18 cellular contexts compared by ENCODE assay signal in genomic region chr2:143482316-143482715, GRCh38.
A peak's percentile ranks its signal among the peaks of the same experiment; 100 is the strongest.
DNase-seq lines count a peak whose midpoint lies in the region; ATAC-seq and TF ChIP-seq lines count a peak whose summit lies in the region.
"Had no signal": no experiment of that assay in that cellular context is flagged by ENCODE, and none has a peak within 500 bp of the region (broad histone marks: within the 10 kb centered on the region; RNA-seq: fewer than 3 reads in every experiment).

No MANE protein-coding gene starts in this region.

- POLR2A ChIA-PET in PC-3 (lab: Charles Lee; ENCODE audit: unreplicated experiment), result no interaction called here

- DNase-seq in PC-3 (no peak), fibroblast of lung (ENCODE audit: low read depth in 2 of 2) (peak; percentile 54 to 66), mesothelial cell of epicardium (ENCODE audit: low spot score in 2 of 2, unreplicated experiment in 2 of 2) (no peak), suprapubic skin (ENCODE audit: low spot score in 2 of 2) (no peak), type B pancreatic cell (ENCODE audit: extremely low spot score, unreplicated experiment) (no peak), progenitor cell of endocrine pancreas (ENCODE audit: low spot score, unreplicated experiment) (no peak)
- no peak for DNase-seq in stimulated activated CD4-positive, alpha-beta T cell treated with anti-CD3 and anti-CD28 coated beads, Interleukin-15, amount 100 ng/mL, for 24 hours
- DNase-seq: activated CD4-positive, alpha-beta T cell treated with anti-CD3 and anti-CD28 coated beads for 36 hours; activated naive CD8-positive, alpha-beta T cell treated with anti-CD3 and anti-CD28 coated beads, Interleukin-2, amount 10 ng/mL, durations not matched to agents 7 days and 5 days; activated T-cell treated with anti-CD3 and anti-CD28 coated beads, Interleukin-2, amount 50 U/mL, for 1 hour; dermis blood vessel endothelial cell; DMS53; MM.1S; naive thymus-derived CD4-positive, alpha-beta T cell; substantia nigra; T-helper 9 cell had no signal

- H3F3A ChIP-seq in PC-3 (ENCODE audit: low read length, unreplicated experiment), result no peaks in the 10 kb centered on the region

- H3K79me2 ChIP-seq in PC-3 (ENCODE audit: low read length), result no peaks in the 10 kb centered on the region
- no peaks in the 10 kb centered on the region for H3K79me2 ChIP-seq in fibroblast of lung (ENCODE audit: control insufficient read depth, insufficient read depth, low read length)

- H3K9me3 ChIP-seq in PC-3 (ENCODE audit: low read length) (no peaks in the 10 kb centered on the region), fibroblast of lung (ENCODE audit: control insufficient read depth, insufficient read depth, low read depth, low read length) (no peaks in the 10 kb centered on the region), suprapubic skin (no peaks in the 10 kb centered on the region)

- WGBS in suprapubic skin, result 42% methylated on average over 3 of the region's 3 CpGs

- no TSS peak for BruUV-seq in PC-3 (replicated peaks; lab: Mats Ljungman, UMichigan)

- TF ChIP-seq CTCF in PC-3 (conservative IDR thresholded peaks at IDR 0.05; ENCODE audit: low read depth, low read length), result no peak
- no peak for TF ChIP-seq CTCF in fibroblast of lung (conservative IDR thresholded peaks at IDR 0.05 in 1 of 2, IDR thresholded peaks at IDR 0.05 in 1 of 2; ENCODE audit: low read depth in 1 of 2, low read length in 2 of 2)
- TF ChIP-seq CTCF in mesothelial cell of epicardium (IDR thresholded peaks at IDR 0.05; ENCODE audit: unreplicated experiment), result no peak
- no peak for TF ChIP-seq CTCF in suprapubic skin (IDR thresholded peaks at IDR 0.05)
- no peak for TF ChIP-seq CTCF in type B pancreatic cell (conservative IDR thresholded peaks at IDR 0.05)
- TF ChIP-seq CTCF in progenitor cell of endocrine pancreas (IDR thresholded peaks at IDR 0.05; ENCODE audit: unreplicated experiment), result no peak

- H2AFZ ChIP-seq in PC-3 (ENCODE audit: low read length), result peak overlapping the region; percentile 29; the same call in 1 of the 2 replicates
- H2AFZ ChIP-seq in fibroblast of lung (ENCODE audit: low read length), result peak overlapping the region; percentile 25

- H3K4me3 ChIP-seq in PC-3 (ENCODE audit: low read length) (no peak overlapping the region), fibroblast of lung (replicated peaks in 1 of 4; ENCODE audit: control extremely low read depth in 1 of 4, insufficient read depth in 1 of 4, low read depth in 3 of 4, low read length in 4 of 4) (no peak overlapping the region), suprapubic skin (no peak overlapping the region)
- H3K4me3 ChIP-seq: skin epidermis had no signal

- H3K36me3 Mint-ChIP-seq in mesothelial cell of epicardium (no peaks in the 10 kb centered on the region), type B pancreatic cell (no peaks in the 10 kb centered on the region), progenitor cell of endocrine pancreas (ENCODE audit: insufficient read depth) (no peaks in the 10 kb centered on the region)

- H3K27me3 Mint-ChIP-seq in mesothelial cell of epicardium (ENCODE audit: low read depth), result no peaks in the 10 kb centered on the region
- peaks cover 13% of the 10 kb centered on the region for H3K27me3 Mint-ChIP-seq in type B pancreatic cell
- H3K27me3 Mint-ChIP-seq in progenitor cell of endocrine pancreas, result peaks cover 4% of the 10 kb centered on the region
- H3K27me3 Mint-ChIP-seq: activated CD4-positive, alpha-beta T cell treated with anti-CD3 and anti-CD28 coated beads for 36 hours; activated naive CD8-positive, alpha-beta T cell treated with anti-CD3 and anti-CD28 coated beads, Interleukin-2, amount 10 ng/mL, durations not matched to agents 7 days and 5 days; naive thymus-derived CD4-positive, alpha-beta T cell had no signal

- H3K4me1 Mint-ChIP-seq in mesothelial cell of epicardium (peaks cover 32% of the 10 kb centered on the region), type B pancreatic cell (ENCODE audit: unreplicated experiment) (peaks cover 25% of the 10 kb centered on the region), progenitor cell of endocrine pancreas (ENCODE audit: low read depth) (peaks cover 9% of the 10 kb centered on the region)

- no peak overlapping the region for H3K9ac ChIP-seq in PC-3 (ENCODE audit: low read length)
- H3K9ac ChIP-seq in fibroblast of lung (ENCODE audit: insufficient read depth, low read length), result no peak overlapping the region

- H3K9me3 Mint-ChIP-seq in mesothelial cell of epicardium (no peaks in the 10 kb centered on the region), type B pancreatic cell (no peaks in the 10 kb centered on the region), progenitor cell of endocrine pancreas (ENCODE audit: low read depth) (no peaks in the 10 kb centered on the region)
- H3K9me3 Mint-ChIP-seq: activated naive CD8-positive, alpha-beta T cell treated with anti-CD3 and anti-CD28 coated beads, Interleukin-2, amount 10 ng/mL, durations not matched to agents 7 days and 5 days had no signal

- H3K27me3 ChIP-seq in PC-3 (ENCODE audit: low read length) (no peaks in the 10 kb centered on the region), fibroblast of lung (ENCODE audit: control insufficient read depth, insufficient read depth, low read length) (no peaks in the 10 kb centered on the region), suprapubic skin (no peaks in the 10 kb centered on the region)

- no peak for TF ChIP-seq POLR2A in suprapubic skin (IDR thresholded peaks at IDR 0.05)

- no peaks in the 10 kb centered on the region for H3K36me3 ChIP-seq in PC-3 (ENCODE audit: low read depth, low read length)
- no peaks in the 10 kb centered on the region for H3K36me3 ChIP-seq in fibroblast of lung (ENCODE audit: control insufficient read depth, insufficient read depth, low read length)
- H3K36me3 ChIP-seq in suprapubic skin, result no peaks in the 10 kb centered on the region

- H4K20me1 ChIP-seq in PC-3 (ENCODE audit: low read length), result no peaks in the 10 kb centered on the region
- no peaks in the 10 kb centered on the region for H4K20me1 ChIP-seq in fibroblast of lung (ENCODE audit: control insufficient read depth, extremely low read depth, insufficient read depth, low read length)

- H3K4me2 ChIP-seq in PC-3 (ENCODE audit: low read length), result no peak overlapping the region
- H3K4me2 ChIP-seq in fibroblast of lung (ENCODE audit: extremely low read depth, insufficient read depth, low read length), result peak overlapping the region; percentile 11

- no peaks in the 10 kb centered on the region for H3K4me1 ChIP-seq in PC-3 (ENCODE audit: insufficient read depth, low read length)
- peaks cover 5% of the 10 kb centered on the region for H3K4me1 ChIP-seq in fibroblast of lung (ENCODE audit: control insufficient read depth, extremely low read depth, insufficient read depth, low read length)
- H3K4me1 ChIP-seq in suprapubic skin, result peaks cover 4% of the 10 kb centered on the region

- no peak overlapping the region for H3K4me3 Mint-ChIP-seq in mesothelial cell of epicardium
- H3K4me3 Mint-ChIP-seq in type B pancreatic cell, result no peak overlapping the region
- no peak overlapping the region for H3K4me3 Mint-ChIP-seq in progenitor cell of endocrine pancreas (ENCODE audit: low read depth)
- H3K4me3 Mint-ChIP-seq: activated CD4-positive, alpha-beta T cell treated with anti-CD3 and anti-CD28 coated beads for 36 hours; activated naive CD8-positive, alpha-beta T cell treated with anti-CD3 and anti-CD28 coated beads, Interleukin-2, amount 10 ng/mL, durations not matched to agents 7 days and 5 days; naive thymus-derived CD4-positive, alpha-beta T cell had no signal

- CTCF ChIA-PET in PC-3 (lab: Charles Lee), result no interaction called here

- H3K27ac ChIP-seq in PC-3 (ENCODE audit: low read length) (no peak overlapping the region), fibroblast of lung (ENCODE audit: insufficient read depth, low read length) (no peak overlapping the region), suprapubic skin (peak overlapping the region; percentile 63)

- H3K27ac Mint-ChIP-seq in mesothelial cell of epicardium (peak overlapping the region; percentile 77), type B pancreatic cell (no peak overlapping the region), progenitor cell of endocrine pancreas (no peak overlapping the region)
- H3K27ac Mint-ChIP-seq: activated CD4-positive, alpha-beta T cell treated with anti-CD3 and anti-CD28 coated beads for 36 hours; activated naive CD8-positive, alpha-beta T cell treated with anti-CD3 and anti-CD28 coated beads, Interleukin-2, amount 10 ng/mL, durations not matched to agents 7 days and 5 days had no signal

- ATAC-seq in PC-3 (peak; percentile 33), HG03280 (IDR thresholded peaks at IDR 0.05; ENCODE audit: unreplicated experiment) (no peak)
- ATAC-seq: activated CD4-positive, alpha-beta T cell treated with anti-CD3 and anti-CD28 coated beads for 36 hours; naive thymus-derived CD4-positive, alpha-beta T cell had no signal

- intact Hi-C loops in PC-3 (cut with micrococcal nuclease), result no loop called here

- TF ChIP-seq EP300 in suprapubic skin (IDR thresholded peaks at IDR 0.05), result no peak

- no peaks in the 10 kb centered on the region for H3K9me2 ChIP-seq in PC-3 (replicated peaks; ENCODE audit: low read length)

Comparison
In these comparisons a context has a peak if more than half of its experiments do, and no peak if none do; other contexts are left out.
1. DNase-seq: peak in fibroblast of lung (2 of 2); none in PC-3 (single experiment), mesothelial cell of epicardium (0 of 2), suprapubic skin (0 of 2), type B pancreatic cell (single experiment), progenitor cell of endocrine pancreas (single experiment) and stimulated activated CD4-positive, alpha-beta T cell treated with anti-CD3 and anti-CD28 coated beads, Interleukin-15, amount 100 ng/mL, for 24 hours (single experiment).